Comparison of ENCODE assay signal across 8 cellular contexts in the genomic region with DNA sequence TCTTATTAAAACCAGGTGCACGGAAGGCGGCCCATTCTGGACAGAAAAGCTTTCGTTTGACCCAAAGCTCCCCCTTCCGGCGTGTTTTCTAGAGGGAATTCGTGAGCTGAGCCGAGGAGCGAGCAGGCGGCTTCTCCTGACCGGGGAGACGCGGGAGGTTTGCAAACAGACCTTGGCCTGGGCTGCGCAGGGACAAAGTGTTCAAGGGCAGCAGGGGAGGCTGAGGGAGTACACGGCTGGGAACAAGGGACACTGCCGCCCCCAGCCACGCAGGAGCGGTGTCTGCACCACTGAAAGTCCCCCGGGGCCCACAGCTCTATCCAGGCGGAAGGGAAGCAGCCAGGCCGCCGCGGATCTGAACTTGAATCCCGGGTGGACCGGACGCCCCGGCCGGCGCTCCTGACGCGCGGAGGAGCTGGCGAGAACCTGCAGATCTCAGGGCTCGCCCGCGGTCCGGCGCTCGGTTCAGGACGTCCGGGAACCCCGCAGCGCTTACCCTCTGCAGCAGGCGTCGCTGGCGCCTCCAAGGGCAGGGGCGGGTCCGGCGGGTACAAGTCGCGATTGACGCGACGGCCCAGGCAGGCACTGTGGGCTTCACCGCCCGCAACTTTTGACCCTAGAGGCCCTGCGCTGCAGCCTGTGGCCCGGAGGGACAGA.
A peak's percentile ranks its signal among the peaks of the same experiment; 100 is the strongest.
DNase-seq lines count a peak whose midpoint lies in the region; ATAC-seq, FAIRE-seq and TF ChIP-seq lines count a peak whose summit lies in the region.

No MANE protein-coding gene starts in this region.

- H3K9me3 Mint-ChIP-seq in astrocyte (ENCODE audit: unreplicated experiment), result no peaks in the 10 kb centered on the region

- H3K4me1 ChIP-seq in NT2/D1 (ENCODE audit: insufficient read depth, insufficient read length), result no peaks in the 10 kb centered on the region
- peaks cover 4% of the 10 kb centered on the region for H3K4me1 ChIP-seq in astrocyte (ENCODE audit: insufficient read depth, low read length)

- H3K4me2 ChIP-seq in astrocyte (ENCODE audit: low read length), result peak overlapping the region; percentile 96

- peaks cover 12% of the 10 kb centered on the region; the same call in 1 of the 2 replicates for H3K9me3 ChIP-seq in NT2/D1 (ENCODE audit: insufficient read depth, low read length)
- peaks cover 4% of the 10 kb centered on the region for H3K9me3 ChIP-seq in astrocyte (ENCODE audit: insufficient read depth, low read depth, low read length)

- peaks cover 18% of the 10 kb centered on the region for H3K27me3 ChIP-seq in NT2/D1 (ENCODE audit: insufficient read depth, insufficient read length)
- no peaks in the 10 kb centered on the region for H3K27me3 ChIP-seq in astrocyte (ENCODE audit: insufficient read depth, low read length)

- no peaks in the 10 kb centered on the region for H3K36me3 ChIP-seq in NT2/D1 (ENCODE audit: insufficient read depth, insufficient read length, low read length)
- H3K36me3 ChIP-seq in astrocyte (ENCODE audit: insufficient read depth, low read length), result no peaks in the 10 kb centered on the region

- H3K27me3 Mint-ChIP-seq in astrocyte (ENCODE audit: low read depth, unreplicated experiment), result peaks cover 35% of the 10 kb centered on the region

- DNase-seq in EH (ENCODE audit: low read depth) (peak; percentile 45), NT2/D1 (ENCODE audit: low read depth, low spot score) (no peak), astrocyte (ENCODE audit: low read depth) (peak; percentile 48), hippocampal formation (lab: John Stamatoyannopoulos, UW) (peak; percentile 4 to 48), putamen (ENCODE audit: low spot score) (peak; percentile 26), NCI-H446 treated with DMSO at 0.1 percent for 48 hours (lab: John Stamatoyannopoulos, UW) (no peak), HK-2 (ENCODE audit: unreplicated experiment) (no peak)

- H3K27ac Mint-ChIP-seq in astrocyte (ENCODE audit: unreplicated experiment), result no peak overlapping the region

- no peak for FAIRE-seq in astrocyte (lab: Jason Lieb, UNC)

- H3K36me3 Mint-ChIP-seq in astrocyte (ENCODE audit: low read depth, unreplicated experiment), result no peaks in the 10 kb centered on the region

- H3K9ac ChIP-seq in NT2/D1 (ENCODE audit: insufficient read length, low read depth), result peak overlapping the region; percentile 76
- H3K9ac ChIP-seq in astrocyte (ENCODE audit: low read length), result peak overlapping the region; percentile 60

- H3K4me3 ChIP-seq in NT2/D1 (ENCODE audit: insufficient read length, low read depth) (peak overlapping the region; percentile 55), astrocyte (ENCODE audit: insufficient read depth, low read depth, low read length) (peak overlapping the region; percentile 63)

- H3K79me2 ChIP-seq in astrocyte (ENCODE audit: insufficient read depth, low read length), result no peaks in the 10 kb centered on the region

- H3K27ac ChIP-seq in astrocyte (ENCODE audit: low read depth, low read length), result no peak overlapping the region

- ATAC-seq in HG02610 (IDR thresholded peaks at IDR 0.05; ENCODE audit: unreplicated experiment), result no peak

- peak; percentile 19 for TF ChIP-seq CTCF in astrocyte (IDR thresholded peaks at IDR 0.05; ENCODE audit: insufficient read depth, low read depth, low read length)

- peaks cover 8% of the 10 kb centered on the region for H3K4me1 Mint-ChIP-seq in astrocyte (ENCODE audit: low read depth, unreplicated experiment)

- peak overlapping the region; percentile 62 for H3K4me3 Mint-ChIP-seq in astrocyte (ENCODE audit: unreplicated experiment)

- peak overlapping the region; percentile 94 for H2AFZ ChIP-seq in astrocyte (ENCODE audit: low read depth, low read length)

- H4K20me1 ChIP-seq in astrocyte (ENCODE audit: insufficient read depth, low read length), result no peaks in the 10 kb centered on the region

Comparison
In these comparisons a context has a peak if more than half of its experiments do, and no peak if none do; other contexts are left out.
1. DNase-seq: peak in EH (single experiment), astrocyte (single experiment), hippocampal formation (2 of 2) and putamen (single experiment); none in NT2/D1 (single experiment), NCI-H446 treated with DMSO at 0.1 percent for 48 hours (single experiment) and HK-2 (single experiment).